14 cellular contexts compared by ENCODE assay signal in genomic region chr12:27198036-27198435, GRCh38. TPM values are rescaled to one million over a fixed set of nuclear protein-coding genes. Genes with fewer than 3 reads are reported as not detected.
DNase-seq lines count a peak whose midpoint lies in the region; ATAC-seq and TF ChIP-seq lines count a peak whose summit lies in the region.
"Had no signal": no experiment of that assay in that cellular context is flagged by ENCODE, and none has a peak within 500 bp of the region (broad histone marks: within the 10 kb centered on the region; RNA-seq: fewer than 3 reads in every experiment).

No MANE protein-coding gene starts in this region.

- H3K9ac ChIP-seq in colonic mucosa (ENCODE audit: low read depth in 2 of 2, low read length in 2 of 2) (no peak overlapping the region), PC-3 (ENCODE audit: low read length) (no peak overlapping the region)

- TF ChIP-seq POLR2A in sigmoid colon (IDR thresholded peaks at IDR 0.05), result peak in 1 of 2 donors; percentile 23

- peak overlapping the region; percentile 45 to 89 for H3K27ac ChIP-seq in right atrium auricular region
- peak overlapping the region; percentile 81 to 89 (median 85) for H3K27ac ChIP-seq in sigmoid colon
- no peak overlapping the region for H3K27ac ChIP-seq in colonic mucosa
- H3K27ac ChIP-seq in PC-3 (ENCODE audit: low read length), result no peak overlapping the region
- H3K27ac ChIP-seq: testis had no signal

- H3K4me1 ChIP-seq in right atrium auricular region (peaks cover 0 to 48% of the 10 kb centered on the region in 2 donors), sigmoid colon (peaks cover 0 to 69% (median 64%) of the 10 kb centered on the region in 4 donors), colonic mucosa (no peaks in the 10 kb centered on the region), PC-3 (ENCODE audit: insufficient read depth, low read length) (peaks cover 7% of the 10 kb centered on the region)
- H3K4me1 ChIP-seq: testis had no signal

- peak in 2 of 4 donors; percentile 8 to 58 for TF ChIP-seq EP300 in sigmoid colon (IDR thresholded peaks at IDR 0.05)

- H3K27me3 ChIP-seq in right atrium auricular region, result no peaks in the 10 kb centered on the region
- no peaks in the 10 kb centered on the region for H3K27me3 ChIP-seq in sigmoid colon
- H3K27me3 ChIP-seq in colonic mucosa, result no peaks in the 10 kb centered on the region
- no peaks in the 10 kb centered on the region for H3K27me3 ChIP-seq in PC-3 (ENCODE audit: low read length)
- H3K27me3 ChIP-seq: testis had no signal

- 89 to 94% methylated on average over 3 of the region's 3 CpGs for WGBS in sigmoid colon, 2 donors

- H3K36me3 Mint-ChIP-seq in T-helper 17 cell (ENCODE audit: low read depth), result no peaks in the 10 kb centered on the region
- H3K36me3 Mint-ChIP-seq: activated CD8-positive, alpha-beta memory T cell treated with anti-CD3 and anti-CD28 coated beads, Interleukin-2, amount 10 ng/mL, durations not matched to agents 7 days and 5 days; brain had no signal

- H3K4me2 ChIP-seq in PC-3 (ENCODE audit: low read length), result no peak overlapping the region

- no peaks in the 10 kb centered on the region for H3F3A ChIP-seq in PC-3 (ENCODE audit: low read length, unreplicated experiment)

- BruUV-seq in PC-3 (replicated peaks; lab: Mats Ljungman, UMichigan), result no TSS peak

- POLR2A ChIA-PET in PC-3 (lab: Charles Lee; ENCODE audit: unreplicated experiment), result no interaction called here

- H3K9me2 ChIP-seq in PC-3 (replicated peaks; ENCODE audit: low read length), result no peaks in the 10 kb centered on the region

- H3K4me3 ChIP-seq in right atrium auricular region (no peak overlapping the region), sigmoid colon (no peak overlapping the region), colonic mucosa (no peak overlapping the region), PC-3 (ENCODE audit: low read length) (no peak overlapping the region)
- H3K4me3 ChIP-seq: testis had no signal

- no peak overlapping the region for H3K4me3 Mint-ChIP-seq in T-helper 17 cell
- H3K4me3 Mint-ChIP-seq: activated B cell treated with CpG ODN at 0.5 μM for 24 hours; activated CD8-positive, alpha-beta memory T cell treated with anti-CD3 and anti-CD28 coated beads, Interleukin-2, amount 10 ng/mL, durations not matched to agents 7 days and 5 days; brain had no signal

- H2AFZ ChIP-seq in PC-3 (ENCODE audit: low read length), result no peak overlapping the region

- H3K9me3 ChIP-seq in right atrium auricular region (no peaks in the 10 kb centered on the region), sigmoid colon (no peaks in the 10 kb centered on the region), colonic mucosa (no peaks in the 10 kb centered on the region), PC-3 (ENCODE audit: low read length) (no peaks in the 10 kb centered on the region), T-helper 17 cell (ENCODE audit: control insufficient read depth, low read length, poor library complexity, severe bottlenecking) (no peaks in the 10 kb centered on the region)
- H3K9me3 ChIP-seq: testis had no signal

- ATAC-seq in HG02973 (IDR thresholded peaks at IDR 0.05; ENCODE audit: unreplicated experiment) (no peak), PC-3 (no peak), T-helper 17 cell (no peak)
- ATAC-seq: activated CD8-positive, alpha-beta memory T cell treated with anti-CD3 and anti-CD28 coated beads, Interleukin-2, amount 10 ng/mL, durations not matched to agents 7 days and 5 days had no signal

- no peaks in the 10 kb centered on the region for H3K79me2 ChIP-seq in PC-3 (ENCODE audit: low read length)

- H3K36me3 ChIP-seq in right atrium auricular region (no peaks in the 10 kb centered on the region), sigmoid colon (no peaks in the 10 kb centered on the region), colonic mucosa (no peaks in the 10 kb centered on the region), PC-3 (ENCODE audit: low read depth, low read length) (no peaks in the 10 kb centered on the region)

- H3K27me3 Mint-ChIP-seq in T-helper 17 cell, result no peaks in the 10 kb centered on the region
- H3K27me3 Mint-ChIP-seq: activated B cell treated with CpG ODN at 0.5 μM for 24 hours; activated CD8-positive, alpha-beta memory T cell treated with anti-CD3 and anti-CD28 coated beads, Interleukin-2, amount 10 ng/mL, durations not matched to agents 7 days and 5 days; brain had no signal

- TF ChIP-seq CTCF in right atrium auricular region (IDR thresholded peaks at IDR 0.05), result no peak
- TF ChIP-seq CTCF in sigmoid colon (IDR thresholded peaks at IDR 0.05), result no peak
- TF ChIP-seq CTCF in colonic mucosa (IDR thresholded peaks at IDR 0.05), result no peak
- no peak for TF ChIP-seq CTCF in PC-3 (conservative IDR thresholded peaks at IDR 0.05; ENCODE audit: low read depth, low read length)

- intact Hi-C loops in sigmoid colon (cut with DNase I), result loop anchor here (2.0 to 10.0 kb wide), 2 partner anchors 45 to 453 kb away; no protein-coding TSS in a partner anchor
- intact Hi-C loops in colonic mucosa (cut with DNase I), result no loop called here
- intact Hi-C loops in PC-3 (cut with micrococcal nuclease), result no loop called here

- no peaks in the 10 kb centered on the region for H3K4me1 Mint-ChIP-seq in T-helper 17 cell
- H3K4me1 Mint-ChIP-seq: activated B cell treated with CpG ODN at 0.5 μM for 24 hours, brain had no signal

- H4K20me1 ChIP-seq in PC-3 (ENCODE audit: low read length), result no peaks in the 10 kb centered on the region

- CTCF ChIA-PET in PC-3 (lab: Charles Lee), result no interaction called here

- no peak overlapping the region for H3K27ac Mint-ChIP-seq in T-helper 17 cell
- H3K27ac Mint-ChIP-seq: activated B cell treated with CpG ODN at 0.5 μM for 24 hours; activated CD8-positive, alpha-beta memory T cell treated with anti-CD3 and anti-CD28 coated beads, Interleukin-2, amount 10 ng/mL, durations not matched to agents 7 days and 5 days; brain had no signal

- peak; percentile 57 for DNase-seq in AG20443 (ENCODE audit: low spot score)
- peak; percentile 80 for DNase-seq in astrocyte of the hippocampus (ENCODE audit: low read depth, low spot score)
- no peak for DNase-seq in right atrium auricular region (ENCODE audit: low spot score)
- DNase-seq in sigmoid colon, result peak; percentile 86
- no peak for DNase-seq in colonic mucosa
- no peak for DNase-seq in PC-3
- DNase-seq in T-helper 17 cell, result no peak
- DNase-seq: activated B cell treated with CpG ODN at 0.5 μM for 24 hours; activated CD8-positive, alpha-beta memory T cell treated with anti-CD3 and anti-CD28 coated beads, Interleukin-2, amount 10 ng/mL, durations not matched to agents 7 days and 5 days; activated gamma-delta T cell; Calu3; testis had no signal

RNA-seq across cellular contexts. Expression of gene STK38L, which starts 46.0 kb away (rescaled TPM):
- total RNA-seq in right atrium auricular region, result 10 to 100 TPM; 65.9 to 93.2 TPM
- 10 to 100 TPM; 67.3 to 86.2 (median 78.3) TPM for total RNA-seq in sigmoid colon
- 10 to 100 TPM; 16.8 to 20.1 (median 17.4) TPM for polyA plus RNA-seq in sigmoid colon
- total RNA-seq in colonic mucosa, result 10 to 100 TPM; 41.9 to 76.6 TPM
- total RNA-seq in PC-3 (2014; rRNA removed), result 19.4 and 32.3 TPM in 2 replicates
- total RNA-seq in T-helper 17 cell, result 10 to 100 TPM; 13.3 to 18.7 TPM

Comparison
In these comparisons a context has a peak if more than half of its experiments do, and no peak if none do; other contexts are left out.
1. DNase-seq: peak in AG20443 (single experiment), astrocyte of the hippocampus (single experiment) and sigmoid colon (single experiment); none in right atrium auricular region (single experiment), colonic mucosa (single experiment), PC-3 (single experiment) and T-helper 17 cell (0 of 3).
2. H3K27ac ChIP-seq: peak in right atrium auricular region (2 of 2) and sigmoid colon (4 of 4); none in colonic mucosa (single experiment) and PC-3 (single experiment).